Comparison of ENCODE assay signal across 21 cellular contexts in the genomic region with DNA sequence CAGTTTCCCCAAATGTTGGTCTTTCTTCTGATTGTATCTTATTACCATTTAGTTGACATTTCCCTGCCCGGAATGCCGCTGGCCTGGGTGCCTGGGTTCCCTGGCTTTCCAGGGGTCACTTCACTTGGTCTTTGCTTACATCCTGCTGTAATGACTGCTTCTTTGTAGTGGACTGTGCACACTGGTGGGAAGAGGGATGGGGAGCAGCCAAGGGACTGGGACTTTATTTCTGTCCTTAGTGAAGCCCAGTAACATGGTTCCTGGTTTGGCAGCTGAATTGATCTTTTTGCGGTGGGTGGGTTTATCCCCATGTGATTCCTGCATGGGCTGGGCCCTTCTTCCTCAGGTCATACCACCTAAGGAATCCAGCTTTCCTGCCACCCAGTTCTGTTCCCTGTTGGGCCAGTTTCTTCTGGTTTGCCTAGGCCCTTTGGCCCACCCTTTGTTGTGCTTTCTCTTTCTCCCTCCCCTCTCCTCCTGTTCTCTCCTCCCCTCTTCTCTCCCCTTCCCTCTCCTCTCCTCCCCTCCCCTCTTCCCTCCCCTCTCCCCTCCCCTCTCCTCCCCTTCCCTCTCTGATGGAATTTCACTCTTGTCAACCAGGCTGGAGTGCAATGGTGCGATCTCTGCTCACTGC. TPM values are rescaled to one million over a fixed set of nuclear protein-coding genes. Genes with fewer than 3 reads are reported as not detected.
DNase-seq lines count a peak whose midpoint lies in the region; ATAC-seq, FAIRE-seq and TF ChIP-seq lines count a peak whose summit lies in the region.
"Had no signal": no experiment of that assay in that cellular context is flagged by ENCODE, and none has a peak within 500 bp of the region (broad histone marks: within the 10 kb centered on the region; RNA-seq: fewer than 3 reads in every experiment).

No MANE protein-coding gene starts in this region.

- peaks cover under 1% of the 10 kb centered on the region for H3K36me3 Mint-ChIP-seq in WTC11
- no peaks in the 10 kb centered on the region for H3K36me3 Mint-ChIP-seq in activated T-cell treated with anti-CD3 and anti-CD28 coated beads, Interleukin-2, amount 50 U/mL, for 24 hours (ENCODE audit: low read depth)

- no peak for TF ChIP-seq CTCF in HepG2 (CRISPR knock-in tag; IDR thresholded peaks at IDR 0.05)
- no peak for TF ChIP-seq CTCF in right lobe of liver (IDR thresholded peaks at IDR 0.05)
- no peak for TF ChIP-seq CTCF in WTC11 (IDR thresholded peaks at IDR 0.05)

- H3K4me1 Mint-ChIP-seq in WTC11, result peaks cover 90% of the 10 kb centered on the region
- no peaks in the 10 kb centered on the region for H3K4me1 Mint-ChIP-seq in activated T-cell treated with anti-CD3 and anti-CD28 coated beads, Interleukin-2, amount 50 U/mL, for 24 hours (ENCODE audit: low read depth)

- no peak for FAIRE-seq in HepG2 (lab: Jason Lieb, UNC)
- FAIRE-seq: A549, HTR-8/SVneo had no signal

- ATAC-seq in HepG2 (peak; percentile 9), right lobe of liver (no peak), WTC11 (peak; percentile 5; the same call in 1 of the 2 replicates), HG03354 (IDR thresholded peaks at IDR 0.05; ENCODE audit: poor library complexity, severe bottlenecking, unreplicated experiment) (no peak)
- ATAC-seq: A549 had no signal

- no TSS peak for BruUV-seq in HepG2 (replicated peaks; lab: Mats Ljungman, UMichigan)

- peaks cover 96% of the 10 kb centered on the region for H3K79me2 ChIP-seq in HepG2 (ENCODE audit: insufficient read depth, low read length)
- peaks cover 24% of the 10 kb centered on the region for H3K79me2 ChIP-seq in trophoblast cell (ENCODE audit: control insufficient read depth, insufficient read depth, low read length, poor library complexity)

- H3K4me1 ChIP-seq in HepG2 (ENCODE audit: insufficient read depth, low read length), result peaks cover 100% of the 10 kb centered on the region
- H3K4me1 ChIP-seq in right lobe of liver, result no peaks in the 10 kb centered on the region
- peaks cover 81% of the 10 kb centered on the region for H3K4me1 ChIP-seq in iPS-18a (ENCODE audit: control insufficient read depth, low read depth, low read length)
- peaks cover 50 to 51% of the 10 kb centered on the region in 2 experiments for H3K4me1 ChIP-seq in trophoblast cell (ENCODE audit: control insufficient read depth in 1 of 2, insufficient read depth in 2 of 2, low read length in 2 of 2)
- H3K4me1 ChIP-seq: HAP-1 had no signal

- H2BK12ac ChIP-seq in trophoblast cell (ENCODE audit: low read length), result no peak overlapping the region

- H3K9me3 Mint-ChIP-seq in WTC11, result no peaks in the 10 kb centered on the region
- H3K9me3 Mint-ChIP-seq in activated T-cell treated with anti-CD3 and anti-CD28 coated beads, Interleukin-2, amount 50 U/mL, for 24 hours, result no peaks in the 10 kb centered on the region
- H3K9me3 Mint-ChIP-seq: CD4-positive, alpha-beta T cell had no signal

- H3K4ac ChIP-seq in trophoblast cell (ENCODE audit: low read depth, low read length), result peak overlapping the region; percentile 31

- no peak overlapping the region for H4K91ac ChIP-seq in trophoblast cell (ENCODE audit: low read depth, low read length)

- H3K27ac Mint-ChIP-seq in WTC11, result peak overlapping the region; percentile 96
- no peak overlapping the region for H3K27ac Mint-ChIP-seq in activated T-cell treated with anti-CD3 and anti-CD28 coated beads, Interleukin-2, amount 50 U/mL, for 24 hours
- H3K27ac Mint-ChIP-seq: CD4-positive, alpha-beta T cell had no signal

- no peak for TF ChIP-seq RAD21 in HepG2 (CRISPR knock-in tag; IDR thresholded peaks at IDR 0.05)

- H3K23ac ChIP-seq in trophoblast cell (ENCODE audit: low read length), result peak overlapping the region; percentile 62

- no peak for TF ChIP-seq POLR2A in HepG2 (IDR thresholded peaks at IDR 0.05; ENCODE audit: insufficient read depth in 1 of 2, low read depth in 2 of 2, low read length in 2 of 2)
- no peak for TF ChIP-seq POLR2A in right lobe of liver (IDR thresholded peaks at IDR 0.05)

- CTCF ChIA-PET in HepG2 (lab: Yijun Ruan, JAX; ENCODE audit: low intra/inter-chr PET ratio, low total read pairs) (no interaction called here), WTC11 (lab: Charles Lee) (interaction anchor here (0.6 to 1.4 kb wide), 2 partner anchors 13 to 26 kb away, joined by 3 to 6 read pairs; no protein-coding TSS in a partner anchor)

- POLR2A ChIA-PET in HepG2 (lab: Yijun Ruan, JAX) (no interaction called here), WTC11 (lab: Charles Lee) (interaction anchor here (1.0 to 1.6 kb wide), 2 partner anchors 10 to 11 kb away, joined by 3 to 7 read pairs; no protein-coding TSS in a partner anchor)

- no peaks in the 10 kb centered on the region for H3K27me3 Mint-ChIP-seq in WTC11 (ENCODE audit: low read depth)
- H3K27me3 Mint-ChIP-seq in activated T-cell treated with anti-CD3 and anti-CD28 coated beads, Interleukin-2, amount 50 U/mL, for 24 hours, result peaks cover 3% of the 10 kb centered on the region
- H3K27me3 Mint-ChIP-seq: CD4-positive, alpha-beta T cell had no signal

- H2AFZ ChIP-seq in HepG2 (ENCODE audit: low read length), result no peak overlapping the region
- H2AFZ ChIP-seq in trophoblast cell (ENCODE audit: insufficient read depth, low read length, poor library complexity), result no peak overlapping the region

- H4K12ac ChIP-seq in trophoblast cell (ENCODE audit: low read depth, low read length), result no peak overlapping the region

- H3K18ac ChIP-seq in trophoblast cell (ENCODE audit: low read length), result no peak overlapping the region

- WGBS in HepG2 (ENCODE audit: low lambda C conversion rate), result 80% methylated on average over 3 of the region's 4 CpGs
- 100% methylated on average over 2 of the region's 4 CpGs for WGBS in right lobe of liver (ENCODE audit: insufficient coverage, low coverage, low lambda C conversion rate, missing lambda C conversion rate)
- WGBS in trophoblast cell (ENCODE audit: extremely low coverage, insufficient coverage, insufficient read length), result no CpG with 5 or more reads among the region's 4 CpGs

- H2BK5ac ChIP-seq in trophoblast cell (ENCODE audit: low read depth, low read length, poor library complexity), result no peak overlapping the region

- H3K9me3 ChIP-seq in HepG2 (ENCODE audit: low read length) (no peaks in the 10 kb centered on the region), right lobe of liver (no peaks in the 10 kb centered on the region), iPS-18a (ENCODE audit: control insufficient read depth, low read depth, low read length) (no peaks in the 10 kb centered on the region), trophoblast cell (ENCODE audit: insufficient read depth, low read depth, low read length) (peaks cover 2% of the 10 kb centered on the region)
- H3K9me3 ChIP-seq: A549, HAP-1 had no signal

- H3K4me2 ChIP-seq in HepG2 (ENCODE audit: low read depth, low read length), result no peak overlapping the region
- no peak overlapping the region for H3K4me2 ChIP-seq in trophoblast cell (ENCODE audit: low read length)
- H3K4me2 ChIP-seq: A549 had no signal

- H4K8ac ChIP-seq in trophoblast cell (ENCODE audit: low read depth, low read length), result no peak overlapping the region

- peak overlapping the region; percentile 18 for H3K27ac ChIP-seq in HepG2 (ENCODE audit: extremely low read length, insufficient read depth, low read length)
- H3K27ac ChIP-seq in right lobe of liver, result no peak overlapping the region
- H3K27ac ChIP-seq in iPS-18a (ENCODE audit: low read length), result no peak overlapping the region
- H3K27ac ChIP-seq in trophoblast cell (ENCODE audit: low read depth, low read length), result no peak overlapping the region
- H3K27ac ChIP-seq: 22Rv1, A549, C4-2B had no signal

- H3K27me3 ChIP-seq in HepG2 (ENCODE audit: control insufficient read depth in 1 of 2, insufficient read depth in 2 of 2, low read length in 2 of 2), result no peaks in the 10 kb centered on the region
- no peaks in the 10 kb centered on the region for H3K27me3 ChIP-seq in right lobe of liver
- no peaks in the 10 kb centered on the region for H3K27me3 ChIP-seq in iPS-18a (ENCODE audit: control insufficient read depth, insufficient read depth, low read length)
- H3K27me3 ChIP-seq in trophoblast cell (ENCODE audit: insufficient read depth, low read length), result no peaks in the 10 kb centered on the region

- intact Hi-C loops in HepG2 (cut with micrococcal nuclease; ENCODE audit: unreplicated experiment), result no loop called here
- intact Hi-C loops in right lobe of liver (cut with DNase I), result no loop called here

- H3K4me3 ChIP-seq in HepG2 (replicated peaks in 1 of 3; ENCODE audit: insufficient read depth in 1 of 3, low read depth in 2 of 3, low read length in 3 of 3) (no peak overlapping the region), right lobe of liver (no peak overlapping the region), iPS-18a (ENCODE audit: low read length) (peak overlapping the region; percentile 15), trophoblast cell (ENCODE audit: low read depth, low read length) (no peak overlapping the region)
- H3K4me3 ChIP-seq: A549, HAP-1 had no signal

- H3K9ac ChIP-seq in HepG2 (ENCODE audit: insufficient read depth, low read depth, low read length) (no peak overlapping the region), iPS-18a (ENCODE audit: low read length) (no peak overlapping the region), trophoblast cell (ENCODE audit: low read length) (peak overlapping the region; percentile 24)

- in situ Hi-C loops in HepG2 (cut with HindIII; ENCODE audit: extremely low pct_ligation_motif_present, low pct_unique_long_range_greater_than_20kb), result loop anchor here (5.0 kb wide), 1 partner anchor 32 kb away; no protein-coding TSS in a partner anchor

- DNase-seq in HepG2 (ENCODE audit: low spot score), result no peak
- DNase-seq in right lobe of liver, result no peak
- DNase-seq in WTC11 (ENCODE audit: low spot score), result no peak
- DNase-seq in trophoblast cell, result no peak
- no peak for DNase-seq in NCI-H526 (lab: John Stamatoyannopoulos, UW)
- DNase-seq in activated T-cell treated with anti-CD3 and anti-CD28 coated beads, Interleukin-2, amount 50 U/mL, for 24 hours, result no peak
- DNase-seq: AML-193; CD4-positive, alpha-beta T cell; DMS153; DMS79; GF-D8; GOT3 had no signal

- no peak overlapping the region for H3K14ac ChIP-seq in trophoblast cell (ENCODE audit: low read length)

- H3K36me3 ChIP-seq in HepG2 (replicated peaks in 1 of 2; ENCODE audit: control insufficient read depth in 1 of 2, insufficient read depth in 2 of 2, low read length in 2 of 2) (peaks cover 5 to 36% of the 10 kb centered on the region in 2 experiments), right lobe of liver (no peaks in the 10 kb centered on the region), iPS-18a (ENCODE audit: control insufficient read depth, low read depth, low read length) (peaks cover 31% of the 10 kb centered on the region), trophoblast cell (ENCODE audit: control insufficient read depth in 1 of 2, insufficient read depth in 2 of 2, low read length in 2 of 2) (no peaks in the 10 kb centered on the region)
- H3K36me3 ChIP-seq: HAP-1 had no signal

- H3K4me3 Mint-ChIP-seq in WTC11, result peak overlapping the region; percentile 25
- H3K4me3 Mint-ChIP-seq in activated T-cell treated with anti-CD3 and anti-CD28 coated beads, Interleukin-2, amount 50 U/mL, for 24 hours, result no peak overlapping the region
- H3K4me3 Mint-ChIP-seq: CD4-positive, alpha-beta T cell had no signal

- peaks cover 96% of the 10 kb centered on the region for H4K20me1 ChIP-seq in HepG2 (ENCODE audit: insufficient read depth, low read length)

- H2BK120ac ChIP-seq in trophoblast cell (ENCODE audit: insufficient read depth, low read length, poor library complexity), result no peak overlapping the region

- no peak overlapping the region for H2AK5ac ChIP-seq in trophoblast cell (ENCODE audit: low read length)

- TF ChIP-seq EP300 in HepG2 (IDR thresholded peaks at IDR 0.05; ENCODE audit: low read depth in 2 of 2, low read length in 2 of 2) (no peak), HepG2 (CRISPR knock-in tag; IDR thresholded peaks at IDR 0.05; ENCODE audit: borderline replicate concordance) (no peak)

- peaks cover 5% of the 10 kb centered on the region for H3K79me1 ChIP-seq in trophoblast cell (ENCODE audit: low read length)

RNA-seq across cellular contexts. Expression of a gene that starts 41.9 kb away (rescaled TPM):
- total RNA-seq in HepG2 (2016; rRNA removed; fragmentation: Illumina TruSeq; extraction: Trizol), result 76.9 and 111 TPM in 2 replicates
- 5.5 and 6.3 TPM in 2 replicates for total RNA-seq in HepG2 (2016; cell fraction: cytosol; rRNA removed; fragmentation: Illumina TruSeq; extraction: Trizol; ENCODE audit: low read depth)
- total RNA-seq in HepG2 (2016; cell fraction: insoluble cytoplasmic fraction; rRNA removed; fragmentation: Illumina TruSeq; extraction: Trizol), result 75.8 and 102 TPM in 2 replicates
- 29.5 and 33.3 TPM in 2 replicates for total RNA-seq in HepG2 (2016; cell fraction: membrane; rRNA removed; fragmentation: Illumina TruSeq; extraction: Trizol)
- 91.5 and 98.1 TPM in 2 replicates for total RNA-seq in HepG2 (2016; cell fraction: nucleus; rRNA removed; fragmentation: Illumina TruSeq; extraction: Trizol)
- polyA plus RNA-seq in HepG2 (2011; rRNA removed), result 21.1 and 21.7 TPM in 2 replicates
- 16.3 and 17.3 TPM in 2 replicates for polyA plus RNA-seq in HepG2 (2011; cell fraction: cytosol; rRNA removed)
- 25.8 and 29.4 TPM in 2 replicates for polyA plus RNA-seq in HepG2 (2011; cell fraction: nucleus; rRNA removed)
- polyA plus RNA-seq in HepG2 (2012), result 24.9 and 35.6 TPM in 2 replicates
- polyA plus RNA-seq in HepG2 (2016; cell fraction: cytosol; fragmentation: Illumina TruSeq; extraction: Trizol; ENCODE audit: low read depth), result 1.8 and 1.9 TPM in 2 replicates
- 67.3 and 72.5 TPM in 2 replicates for polyA plus RNA-seq in HepG2 (2016; cell fraction: insoluble cytoplasmic fraction; fragmentation: Illumina TruSeq; extraction: Trizol; ENCODE audit: low read depth)
- 7.2 and 8.7 TPM in 2 replicates for polyA plus RNA-seq in HepG2 (2016; cell fraction: membrane; fragmentation: Illumina TruSeq; extraction: Trizol; ENCODE audit: low read depth)
- 86.2 and 92.8 TPM in 2 replicates for polyA plus RNA-seq in HepG2 (2016; cell fraction: nucleus; fragmentation: Illumina TruSeq; extraction: Trizol; ENCODE audit: insufficient read depth, low read depth)
- polyA minus RNA-seq in HepG2 (2011; rRNA and poly(A)+ RNA removed; ENCODE audit: low replicate concordance), result 0.07 and 138 TPM in 2 replicates
- 80.8 and 84.9 TPM in 2 replicates for polyA minus RNA-seq in HepG2 (2011; cell fraction: cytosol; rRNA and poly(A)+ RNA removed)
- polyA minus RNA-seq in HepG2 (2011; cell fraction: nucleus; rRNA and poly(A)+ RNA removed), result 96.2 and 97.6 TPM in 2 replicates
- total RNA-seq in right lobe of liver, result not detected
- 237 to 274 TPM (median 238 TPM) in 3 replicates for total RNA-seq in WTC11 (2021)
- polyA plus RNA-seq in trophoblast cell (2013), result 22.6 and 23.2 TPM in 2 replicates
- total RNA-seq: Daoy had no signal
- polyA plus RNA-seq: BJ had no signal

Comparison
In these comparisons a context has a peak if more than half of its experiments do, and no peak if none do; other contexts are left out.
1. ATAC-seq: peak in HepG2 (single experiment) and WTC11 (single experiment); none in right lobe of liver (0 of 4) and HG03354 (single experiment).
2. RNA of a gene that starts 41.9 kb away (total RNA-seq): 237 to 274 TPM in WTC11 and 5.5 to 111 TPM in HepG2; not detected in right lobe of liver; every median in the first group is over 4 times any median in the second.